In genomic region chr4:120156115-120156718, GRCh38 we compare ENCODE assay signal across 1 cellular context.
TF ChIP-seq lines count a peak whose summit lies in the region.

No MANE protein-coding gene starts in this region.

TF ChIP-seq in WTC11, 78 proteins besides CTCF, POLR2A, EP300 and RAD21 (continued from another document):
- no peak for TF ChIP-seq E2F1 (CRISPR knock-in tag; IDR thresholded peaks at IDR 0.05)
- no peak for TF ChIP-seq HMGXB4 (CRISPR knock-in tag; IDR thresholded peaks at IDR 0.05)
- TF ChIP-seq MAX (CRISPR knock-in tag; IDR thresholded peaks at IDR 0.05), result no peak
- TF ChIP-seq CREM (CRISPR knock-in tag; IDR thresholded peaks at IDR 0.05), result no peak
- TF ChIP-seq SMAD4 (CRISPR knock-in tag; IDR thresholded peaks at IDR 0.05), result no peak
- no peak for TF ChIP-seq JUN (CRISPR knock-in tag; IDR thresholded peaks at IDR 0.05)
